ENCODE assay signal across 2 cellular contexts in the genomic region with DNA sequence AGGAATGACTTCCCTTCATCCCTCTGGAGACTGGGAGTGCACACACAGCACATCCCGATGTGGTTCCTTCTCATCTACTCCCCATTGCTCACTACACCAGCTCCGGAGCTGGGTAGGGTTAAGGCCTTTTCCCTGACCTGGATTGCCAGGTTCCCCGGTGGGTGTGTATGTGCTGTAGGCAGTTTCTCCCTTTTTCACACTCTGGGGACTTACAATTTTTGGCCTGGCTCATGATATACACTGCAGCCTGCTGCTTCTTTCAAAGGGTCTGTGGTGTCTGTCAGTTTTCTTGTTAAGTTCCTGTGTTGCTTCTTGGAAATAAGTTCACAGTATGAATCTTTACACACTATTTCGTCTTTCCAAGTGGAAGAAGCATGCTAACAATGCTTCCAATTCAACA.
TF ChIP-seq lines count a peak whose summit lies in the region.

No MANE protein-coding gene starts in this region.

TF ChIP-seq in HepG2, 621 proteins besides CTCF, POLR2A, EP300 and RAD21 (continued from another document):
- TF ChIP-seq ZNF75D (CRISPR knock-in tag; IDR thresholded peaks at IDR 0.05; ENCODE audit: borderline replicate concordance) (no peak), SP1 (IDR thresholded peaks at IDR 0.05) (no peak), SP1 (CRISPR knock-in tag; IDR thresholded peaks at IDR 0.05) (no peak), ZNF83 (CRISPR knock-in tag; IDR thresholded peaks at IDR 0.05; ENCODE audit: borderline replicate concordance) (no peak), PLRG1 (conservative IDR thresholded peaks at IDR 0.05) (no peak), FOXO1 (CRISPR knock-in tag; IDR thresholded peaks at IDR 0.05) (no peak), ZNF556 (CRISPR knock-in tag; IDR thresholded peaks at IDR 0.05; ENCODE audit: borderline replicate concordance) (no peak), MYC (CRISPR knock-in tag; IDR thresholded peaks at IDR 0.05; ENCODE audit: borderline replicate concordance) (no peak), CHCHD3 (CRISPR knock-in tag; IDR thresholded peaks at IDR 0.05) (no peak), DNMT3B (CRISPR knock-in tag; conservative IDR thresholded peaks at IDR 0.05) (no peak), EZH2 (conservative IDR thresholded peaks at IDR 0.05; ENCODE audit: low read depth, low read length) (no peak)
- TF ChIP-seq, protein P1, sequence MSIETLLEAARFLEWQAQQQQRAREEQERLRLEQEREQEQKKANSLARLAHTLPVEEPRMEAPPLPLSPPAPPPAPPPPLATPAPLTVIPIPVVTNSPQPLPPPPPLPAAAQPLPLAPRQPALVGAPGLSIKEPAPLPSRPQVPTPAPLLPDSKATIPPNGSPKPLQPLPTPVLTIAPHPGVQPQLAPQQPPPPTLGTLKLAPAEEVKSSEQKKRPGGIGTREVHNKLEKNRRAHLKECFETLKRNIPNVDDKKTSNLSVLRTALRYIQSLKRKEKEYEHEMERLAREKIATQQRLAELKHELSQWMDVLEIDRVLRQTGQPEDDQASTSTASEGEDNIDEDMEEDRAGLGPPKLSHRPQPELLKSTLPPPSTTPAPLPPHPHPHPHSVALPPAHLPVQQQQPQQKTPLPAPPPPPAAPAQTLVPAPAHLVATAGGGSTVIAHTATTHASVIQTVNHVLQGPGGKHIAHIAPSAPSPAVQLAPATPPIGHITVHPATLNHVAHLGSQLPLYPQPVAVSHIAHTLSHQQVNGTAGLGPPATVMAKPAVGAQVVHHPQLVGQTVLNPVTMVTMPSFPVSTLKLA (IDR thresholded peaks at IDR 0.05): no peak
- TF ChIP-seq, protein P2, sequence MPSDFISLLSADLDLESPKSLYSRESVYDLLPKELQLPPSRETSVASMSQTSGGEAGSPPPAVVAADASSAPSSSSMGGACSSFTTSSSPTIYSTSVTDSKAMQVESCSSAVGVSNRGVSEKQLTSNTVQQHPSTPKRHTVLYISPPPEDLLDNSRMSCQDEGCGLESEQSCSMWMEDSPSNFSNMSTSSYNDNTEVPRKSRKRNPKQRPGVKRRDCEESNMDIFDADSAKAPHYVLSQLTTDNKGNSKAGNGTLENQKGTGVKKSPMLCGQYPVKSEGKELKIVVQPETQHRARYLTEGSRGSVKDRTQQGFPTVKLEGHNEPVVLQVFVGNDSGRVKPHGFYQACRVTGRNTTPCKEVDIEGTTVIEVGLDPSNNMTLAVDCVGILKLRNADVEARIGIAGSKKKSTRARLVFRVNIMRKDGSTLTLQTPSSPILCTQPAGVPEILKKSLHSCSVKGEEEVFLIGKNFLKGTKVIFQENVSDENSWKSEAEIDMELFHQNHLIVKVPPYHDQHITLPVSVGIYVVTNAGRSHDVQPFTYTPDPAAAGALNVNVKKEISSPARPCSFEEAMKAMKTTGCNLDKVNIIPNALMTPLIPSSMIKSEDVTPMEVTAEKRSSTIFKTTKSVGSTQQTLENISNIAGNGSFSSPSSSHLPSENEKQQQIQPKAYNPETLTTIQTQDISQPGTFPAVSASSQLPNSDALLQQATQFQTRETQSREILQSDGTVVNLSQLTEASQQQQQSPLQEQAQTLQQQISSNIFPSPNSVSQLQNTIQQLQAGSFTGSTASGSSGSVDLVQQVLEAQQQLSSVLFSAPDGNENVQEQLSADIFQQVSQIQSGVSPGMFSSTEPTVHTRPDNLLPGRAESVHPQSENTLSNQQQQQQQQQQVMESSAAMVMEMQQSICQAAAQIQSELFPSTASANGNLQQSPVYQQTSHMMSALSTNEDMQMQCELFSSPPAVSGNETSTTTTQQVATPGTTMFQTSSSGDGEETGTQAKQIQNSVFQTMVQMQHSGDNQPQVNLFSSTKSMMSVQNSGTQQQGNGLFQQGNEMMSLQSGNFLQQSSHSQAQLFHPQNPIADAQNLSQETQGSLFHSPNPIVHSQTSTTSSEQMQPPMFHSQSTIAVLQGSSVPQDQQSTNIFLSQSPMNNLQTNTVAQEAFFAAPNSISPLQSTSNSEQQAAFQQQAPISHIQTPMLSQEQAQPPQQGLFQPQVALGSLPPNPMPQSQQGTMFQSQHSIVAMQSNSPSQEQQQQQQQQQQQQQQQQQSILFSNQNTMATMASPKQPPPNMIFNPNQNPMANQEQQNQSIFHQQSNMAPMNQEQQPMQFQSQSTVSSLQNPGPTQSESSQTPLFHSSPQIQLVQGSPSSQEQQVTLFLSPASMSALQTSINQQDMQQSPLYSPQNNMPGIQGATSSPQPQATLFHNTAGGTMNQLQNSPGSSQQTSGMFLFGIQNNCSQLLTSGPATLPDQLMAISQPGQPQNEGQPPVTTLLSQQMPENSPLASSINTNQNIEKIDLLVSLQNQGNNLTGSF (CRISPR knock-in tag; IDR thresholded peaks at IDR 0.05): no peak

TF ChIP-seq in H1, 55 proteins besides CTCF, POLR2A, EP300 and RAD21:
- TF ChIP-seq TCF12 (IDR thresholded peaks at IDR 0.05; ENCODE audit: low read depth, low read length) (no peak), KDM5A (IDR thresholded peaks at IDR 0.05; ENCODE audit: low read length) (no peak), SAP30 (IDR thresholded peaks at IDR 0.05; ENCODE audit: insufficient read depth, insufficient replicate concordance, low read length) (no peak), NANOG (IDR thresholded peaks at IDR 0.05; ENCODE audit: insufficient read depth, low read depth, low read length, poor library complexity, severe bottlenecking) (no peak), TBP (IDR thresholded peaks at IDR 0.05; ENCODE audit: low read depth, low read length) (no peak), BACH1 (IDR thresholded peaks at IDR 0.05; ENCODE audit: low read length) (no peak), RFX5 (IDR thresholded peaks at IDR 0.05; ENCODE audit: borderline replicate concordance, low read depth, low read length) (no peak), KDM1A (IDR thresholded peaks at IDR 0.05; ENCODE audit: borderline replicate concordance, low read length) (no peak), YY1 (IDR thresholded peaks at IDR 0.05; ENCODE audit: low read depth, low read length) (no peak), EZH2 (IDR thresholded peaks at IDR 0.05; ENCODE audit: low read depth, low read length, severe bottlenecking) (no peak), SP4 (IDR thresholded peaks at IDR 0.05; ENCODE audit: low read length) (no peak), RBBP5 (IDR thresholded peaks at IDR 0.05; ENCODE audit: borderline replicate concordance, low read depth, low read length) (no peak), POLR2AphosphoS5 (IDR thresholded peaks at IDR 0.05; ENCODE audit: low read depth, low read length) (no peak), PHF8 (conservative IDR thresholded peaks at IDR 0.05; ENCODE audit: low read depth, low read length) (no peak), CTBP2 (IDR thresholded peaks at IDR 0.05; ENCODE audit: borderline replicate concordance, insufficient read depth, insufficient read length, low read length) (no peak), GTF2F1 (IDR thresholded peaks at IDR 0.05; ENCODE audit: borderline replicate concordance, low read depth, low read length) (no peak), SIRT6 (IDR thresholded peaks at IDR 0.05; ENCODE audit: low read length) (no peak), MAFK (IDR thresholded peaks at IDR 0.05; ENCODE audit: low read depth, low read length) (no peak), SIN3A (conservative IDR thresholded peaks at IDR 0.05 in 1 of 2, IDR thresholded peaks at IDR 0.05 in 1 of 2; ENCODE audit: low read depth in 1 of 2, low read length in 2 of 2) (no peak)
- TF ChIP-seq, protein P3, sequence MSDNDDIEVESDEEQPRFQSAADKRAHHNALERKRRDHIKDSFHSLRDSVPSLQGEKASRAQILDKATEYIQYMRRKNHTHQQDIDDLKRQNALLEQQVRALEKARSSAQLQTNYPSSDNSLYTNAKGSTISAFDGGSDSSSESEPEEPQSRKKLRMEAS (IDR thresholded peaks at IDR 0.05): no peak
